Comparison of ENCODE assay signal across 21 cellular contexts in genomic region chr12:78636253-78636855, GRCh38.
DNase-seq lines count a peak whose midpoint lies in the region; ATAC-seq and TF ChIP-seq lines count a peak whose summit lies in the region.
"Had no signal": no experiment of that assay in that cellular context is flagged by ENCODE, and none has a peak within 500 bp of the region (broad histone marks: within the 10 kb centered on the region; RNA-seq: fewer than 3 reads in every experiment).

No MANE protein-coding gene starts in this region.

- WGBS in suprapubic skin: 48% methylated on average over 4 of the region's 4 CpGs

- H3K27ac ChIP-seq in BLaER1 treated with 17β-estradiol and CSF1 and Interleukin-3, amounts not matched to agents 10 nM and 100 nM: peak overlapping the region in 10 of 11 experiments; percentile 28 to 86 (median 72); a peak in 18 of 22 replicates
- no peak overlapping the region for H3K27ac ChIP-seq in suprapubic skin
- H3K27ac ChIP-seq: body of pancreas, foreskin keratinocyte, Peyer's patch, prostate gland had no signal

- DNase-seq in KBM-7: peak; percentile 10
- peak; percentile 75 for DNase-seq in SHP77 treated with DMSO at 0.1 percent for 48 hours (lab: John Stamatoyannopoulos, UW)
- peak; percentile 17 for DNase-seq in fibroblast of the aortic adventitia (ENCODE audit: low read depth)
- DNase-seq in suprapubic skin (ENCODE audit: low spot score in 2 of 2): no peak
- DNase-seq in H7: no peak
- DNase-seq in medulla oblongata (ENCODE audit: extremely low spot score): no peak
- DNase-seq: activated CD4-positive, alpha-beta T cell treated with anti-CD3 and anti-CD28 coated beads for 36 hours; activated CD8-positive, alpha-beta memory T cell treated with anti-CD3 and anti-CD28 coated beads, Interleukin-2, amount 50 U/mL, for 4 hours; activated naive CD4-positive, alpha-beta T cell; body of pancreas; Calu3; NCI-H1105 treated with DMSO at 0.1 percent for 48 hours; NCI-H446 treated with DMSO at 0.1 percent for 48 hours; Peyer's patch; stimulated activated CD4-positive, alpha-beta T cell treated with anti-CD3 and anti-CD28 coated beads, Interleukin-15, amount 100 ng/mL, for 24 hours; T-helper 2 cell had no signal

- peak overlapping the region in 1 of 10 experiments; percentile 30; a peak in 1 of 20 replicates for H3K4me3 ChIP-seq in BLaER1 treated with 17β-estradiol and CSF1 and Interleukin-3, amounts not matched to agents 10 nM and 100 nM
- H3K4me3 ChIP-seq in fibroblast of the aortic adventitia (ENCODE audit: low read depth, low read length) (no peak overlapping the region), suprapubic skin (no peak overlapping the region), H7 (ENCODE audit: insufficient read depth, low read depth, low read length) (no peak overlapping the region)
- H3K4me3 ChIP-seq: body of pancreas, Peyer's patch, prostate gland had no signal

- no peak for TF ChIP-seq EP300 in suprapubic skin (IDR thresholded peaks at IDR 0.05)

- H3K9ac ChIP-seq in BLaER1 treated with 17β-estradiol and CSF1 and Interleukin-3, amounts not matched to agents 10 nM and 100 nM: peak overlapping the region in 5 of 11 experiments; percentile 14 to 60 (median 37); a peak in 6 of 22 replicates

- no peaks in the 10 kb centered on the region for H3K36me3 ChIP-seq in BLaER1 treated with 17β-estradiol and CSF1 and Interleukin-3, amounts not matched to agents 10 nM and 100 nM
- no peaks in the 10 kb centered on the region for H3K36me3 ChIP-seq in suprapubic skin
- no peaks in the 10 kb centered on the region for H3K36me3 ChIP-seq in H7 (replicated peaks; ENCODE audit: control insufficient read depth, insufficient read depth, low read length)
- H3K36me3 ChIP-seq: Peyer's patch, prostate gland had no signal

- peak overlapping the region in 7 of 11 experiments; percentile 39 to 76 (median 64); a peak in 13 of 22 replicates for H3K4me2 ChIP-seq in BLaER1 treated with 17β-estradiol and CSF1 and Interleukin-3, amounts not matched to agents 10 nM and 100 nM

- TF ChIP-seq CTCF in fibroblast of the aortic adventitia (IDR thresholded peaks at IDR 0.05; ENCODE audit: insufficient read depth, low read length): no peak
- no peak for TF ChIP-seq CTCF in suprapubic skin (IDR thresholded peaks at IDR 0.05)

- H3K9me3 ChIP-seq in BLaER1 treated with 17β-estradiol and CSF1 and Interleukin-3, amounts not matched to agents 10 nM and 100 nM (replicated peaks in 1 of 11): peaks cover under 1 to 12% (median 2%) of the 10 kb centered on the region in 11 experiments; a peak in 21 of 22 replicates
- H3K9me3 ChIP-seq in suprapubic skin: peaks cover under 1% of the 10 kb centered on the region
- H3K9me3 ChIP-seq: body of pancreas, Peyer's patch, prostate gland had no signal

- ATAC-seq in HG02981 (IDR thresholded peaks at IDR 0.05; ENCODE audit: unreplicated experiment): no peak
- ATAC-seq: activated CD4-positive, alpha-beta T cell treated with anti-CD3 and anti-CD28 coated beads for 36 hours; body of pancreas; foreskin keratinocyte; left lobe of liver had no signal

- peaks cover 0 to 37% (median 6%) of the 10 kb centered on the region in 10 experiments; a peak in 13 of 20 replicates for H3K4me1 ChIP-seq in BLaER1 treated with 17β-estradiol and CSF1 and Interleukin-3, amounts not matched to agents 10 nM and 100 nM
- no peaks in the 10 kb centered on the region for H3K4me1 ChIP-seq in suprapubic skin
- H3K4me1 ChIP-seq: body of pancreas, foreskin keratinocyte, Peyer's patch, prostate gland had no signal

- TF ChIP-seq POLR2A in suprapubic skin (IDR thresholded peaks at IDR 0.05): no peak

- H4K20me1 ChIP-seq in BLaER1 treated with 17β-estradiol and CSF1 and Interleukin-3, amounts not matched to agents 10 nM and 100 nM: no peaks in the 10 kb centered on the region

- no peaks in the 10 kb centered on the region for H3K27me3 ChIP-seq in BLaER1 treated with 17β-estradiol and CSF1 and Interleukin-3, amounts not matched to agents 10 nM and 100 nM
- H3K27me3 ChIP-seq in suprapubic skin: no peaks in the 10 kb centered on the region
- no peaks in the 10 kb centered on the region for H3K27me3 ChIP-seq in H7 (ENCODE audit: control insufficient read depth, insufficient read depth, low read length)
- H3K27me3 ChIP-seq: body of pancreas, foreskin keratinocyte, Peyer's patch had no signal

- in situ Hi-C loops in KBM-7 (cut with MboI; ENCODE audit: low pct_unique_long_range_greater_than_20kb, low sequenced_read_pairs): no loop called here

Comparison
In these comparisons a context has a peak if more than half of its experiments do, and no peak if none do; other contexts are left out.
1. DNase-seq: peak in KBM-7 (single experiment), SHP77 treated with DMSO at 0.1 percent for 48 hours (single experiment) and fibroblast of the aortic adventitia (single experiment); none in suprapubic skin (0 of 2), H7 (single experiment) and medulla oblongata (single experiment).